Comparison of ENCODE assay signal across 1 cellular context in genomic region chr4:118351851-118352827, GRCh38.
TF ChIP-seq lines count a peak whose summit lies in the region.

No MANE protein-coding gene starts in this region.

TF ChIP-seq in IMR-90, 13 proteins besides CTCF, POLR2A, EP300 and RAD21 (continued from another document):
- TF ChIP-seq, protein P1, sequence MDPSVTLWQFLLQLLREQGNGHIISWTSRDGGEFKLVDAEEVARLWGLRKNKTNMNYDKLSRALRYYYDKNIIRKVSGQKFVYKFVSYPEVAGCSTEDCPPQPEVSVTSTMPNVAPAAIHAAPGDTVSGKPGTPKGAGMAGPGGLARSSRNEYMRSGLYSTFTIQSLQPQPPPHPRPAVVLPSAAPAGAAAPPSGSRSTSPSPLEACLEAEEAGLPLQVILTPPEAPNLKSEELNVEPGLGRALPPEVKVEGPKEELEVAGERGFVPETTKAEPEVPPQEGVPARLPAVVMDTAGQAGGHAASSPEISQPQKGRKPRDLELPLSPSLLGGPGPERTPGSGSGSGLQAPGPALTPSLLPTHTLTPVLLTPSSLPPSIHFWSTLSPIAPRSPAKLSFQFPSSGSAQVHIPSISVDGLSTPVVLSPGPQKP (IDR thresholded peaks at IDR 0.05; ENCODE audit: borderline replicate concordance, low read depth, low read length): no peak
TF ChIP-seq in IMR-90: peak in this region for 1.
